Comparison of ENCODE assay signal across 27 cellular contexts in the genomic region with DNA sequence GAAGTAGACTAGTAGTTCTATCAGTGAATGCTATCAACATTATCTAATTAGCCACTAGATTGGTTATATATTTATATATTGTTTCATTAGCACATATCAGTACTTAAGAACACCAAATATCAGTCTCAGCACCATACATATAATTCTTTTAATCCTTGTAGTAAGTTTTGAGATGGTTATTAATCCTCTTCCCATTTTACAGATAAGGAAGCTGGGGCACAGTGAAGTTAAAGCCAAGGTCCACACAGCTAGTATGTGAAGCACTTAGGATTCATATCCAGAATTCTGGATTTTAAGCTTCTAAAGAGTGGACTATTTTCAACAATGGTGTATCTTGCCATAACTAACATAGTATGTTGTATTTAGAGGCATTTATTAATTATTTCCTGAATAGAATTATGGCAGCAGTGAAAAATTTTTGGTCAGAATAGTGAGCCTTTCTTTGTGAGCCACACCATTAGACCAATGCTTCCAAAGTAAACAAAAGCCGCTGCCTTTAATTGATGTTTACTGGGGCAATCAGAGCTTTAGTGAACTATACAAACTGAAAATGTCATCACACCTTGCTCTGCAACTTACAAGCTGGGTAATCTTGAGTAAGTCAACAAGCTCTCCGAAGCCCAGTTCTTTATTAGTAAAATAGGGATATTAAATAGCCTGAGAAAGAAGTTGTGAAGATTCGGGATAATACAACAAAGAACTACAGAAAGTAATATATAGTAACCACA.
"Had no signal": no experiment of that assay in that cellular context is flagged by ENCODE, and none has a peak within 500 bp of the region (broad histone marks: within the 10 kb centered on the region; RNA-seq: fewer than 3 reads in every experiment).

No MANE protein-coding gene starts in this region.

- H3K36me3 Mint-ChIP-seq: activated naive CD4-positive, alpha-beta T cell treated with anti-CD3 and anti-CD28 coated beads, Interleukin-2, amount 10 ng/mL, durations not matched to agents 7 days and 5 days had no signal

- H3K36me3 ChIP-seq: breast epithelium, left lung, lower lobe of right lung, right atrium auricular region, spleen, suprapubic skin, tibial artery, upper lobe of right lung had no signal

- H3K4me1 ChIP-seq: breast epithelium, left lung, lower lobe of right lung, parathyroid adenoma, right atrium auricular region, spleen, suprapubic skin, tibial artery, upper lobe of right lung had no signal

- H3K79me2 ChIP-seq: parathyroid adenoma had no signal

- H2AFZ ChIP-seq: parathyroid adenoma had no signal

- H3K9me3 ChIP-seq: breast epithelium, left lung, lower lobe of right lung, right atrium auricular region, spleen, suprapubic skin, tibial artery, upper lobe of right lung had no signal

- H3K9ac ChIP-seq: parathyroid adenoma had no signal

- H3K27ac Mint-ChIP-seq: activated CD4-positive, alpha-beta T cell treated with anti-CD3 and anti-CD28 coated beads for 36 hours; activated naive CD4-positive, alpha-beta T cell treated with anti-CD3 and anti-CD28 coated beads, Interleukin-2, amount 10 ng/mL, durations not matched to agents 7 days and 5 days; dendritic cell treated with granulocyte-macrophage colony-stimulating factor and Interleukin-4, amounts not matched to agents 40 ng/mL and 50 ng/mL, for 4 days; endodermal cell had no signal

- H3K27me3 ChIP-seq: breast epithelium, left lung, right atrium auricular region, spleen, suprapubic skin, tibial artery, upper lobe of right lung had no signal

- DNase-seq: activated CD4-positive, alpha-beta T cell treated with anti-CD3 and anti-CD28 coated beads for 36 hours; activated CD4-positive, alpha-beta T cell treated with anti-CD3 and anti-CD28 coated beads, Interleukin-2, amount 50 U/mL, for 48 hours; activated CD4-positive, CD25-positive, alpha-beta regulatory T cell; activated CD8-positive, alpha-beta memory T cell treated with anti-CD3 and anti-CD28 coated beads for 24 hours; activated effector memory CD4-positive, alpha-beta T cell treated with Interleukin-2 at 50 U/mL for 16 hours; activated naive CD4-positive, alpha-beta T cell treated with anti-CD3 and anti-CD28 coated beads, Interleukin-2, amount 10 ng/mL, durations not matched to agents 7 days and 5 days; central memory CD4-positive, alpha-beta T cell; endodermal cell; foreskin fibroblast; head of caudate nucleus; kidney glomerular epithelial cell; left lung; lower lobe of right lung; mesenchymal stem cell; naive thymus-derived CD8-positive, alpha-beta T cell; nucleus accumbens; spleen; stimulated activated naive CD4-positive, alpha-beta T cell; tibial artery; upper lobe of right lung had no signal

- H3K4me3 ChIP-seq: breast epithelium, left lung, lower lobe of right lung, right atrium auricular region, spleen, suprapubic skin, tibial artery, upper lobe of right lung had no signal

- H3K4me3 Mint-ChIP-seq: activated CD4-positive, alpha-beta T cell treated with anti-CD3 and anti-CD28 coated beads for 36 hours; activated naive CD4-positive, alpha-beta T cell treated with anti-CD3 and anti-CD28 coated beads, Interleukin-2, amount 10 ng/mL, durations not matched to agents 7 days and 5 days; dendritic cell treated with granulocyte-macrophage colony-stimulating factor and Interleukin-4, amounts not matched to agents 40 ng/mL and 50 ng/mL, for 4 days; endodermal cell; naive thymus-derived CD8-positive, alpha-beta T cell; neural crest cell had no signal

- H3K27me3 Mint-ChIP-seq: activated CD4-positive, alpha-beta T cell treated with anti-CD3 and anti-CD28 coated beads for 36 hours; dendritic cell treated with granulocyte-macrophage colony-stimulating factor and Interleukin-4, amounts not matched to agents 40 ng/mL and 50 ng/mL, for 4 days; naive thymus-derived CD8-positive, alpha-beta T cell had no signal

- H3K4me1 Mint-ChIP-seq: neural crest cell had no signal

- H3K9me3 Mint-ChIP-seq: activated naive CD4-positive, alpha-beta T cell treated with anti-CD3 and anti-CD28 coated beads, Interleukin-2, amount 10 ng/mL, durations not matched to agents 7 days and 5 days; dendritic cell treated with granulocyte-macrophage colony-stimulating factor and Interleukin-4, amounts not matched to agents 40 ng/mL and 50 ng/mL, for 4 days; endodermal cell; neural crest cell had no signal

- H3K27ac ChIP-seq: breast epithelium, left lung, lower lobe of right lung, parathyroid adenoma, right atrium auricular region, spleen, suprapubic skin, tibial artery, upper lobe of right lung had no signal

- ATAC-seq: activated CD4-positive, alpha-beta T cell treated with anti-CD3 and anti-CD28 coated beads for 36 hours; esophagus mucosa; left lung; lower lobe of right lung; naive thymus-derived CD8-positive, alpha-beta T cell; upper lobe of right lung had no signal
